In the genomic region with DNA sequence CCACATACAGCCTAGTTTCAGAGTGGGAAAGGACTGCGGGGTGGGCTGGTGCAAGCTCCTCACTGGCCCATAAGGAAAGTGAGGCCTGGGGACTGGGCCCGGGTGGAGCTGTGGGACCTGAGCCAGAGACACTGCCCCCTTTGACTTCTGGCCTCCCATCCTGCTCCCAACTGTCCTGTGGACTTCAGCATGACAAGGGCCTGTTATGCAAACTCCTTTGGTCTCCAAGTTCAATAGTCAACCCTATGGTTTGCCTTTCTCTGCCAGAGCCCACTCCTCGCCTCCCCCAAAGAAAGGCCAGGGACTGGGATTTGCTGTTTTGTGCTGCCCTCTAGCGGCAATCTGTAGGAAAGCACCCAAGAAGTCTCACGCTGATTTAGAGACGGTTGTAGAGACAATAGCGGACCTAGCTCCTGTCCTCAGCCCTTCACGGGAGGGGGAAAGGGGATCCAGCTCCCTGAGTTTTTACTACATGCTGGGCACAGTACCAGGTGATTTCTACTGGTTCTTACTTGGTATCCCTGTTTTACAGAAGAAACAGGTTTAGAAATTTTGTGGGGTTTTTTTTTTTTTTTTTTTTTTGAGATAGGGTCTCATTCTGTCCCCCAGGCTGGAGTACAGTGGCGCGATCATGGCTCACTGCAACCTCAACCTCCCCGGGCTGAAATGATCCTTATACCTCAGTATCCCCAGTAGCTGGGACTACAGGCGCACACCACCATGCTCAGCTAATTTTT, we compare ENCODE assay signal across 9 cellular contexts. TPM values are rescaled to one million over a fixed set of nuclear protein-coding genes. Genes with fewer than 3 reads are reported as not detected.
DNase-seq lines count a peak whose midpoint lies in the region; ATAC-seq and TF ChIP-seq lines count a peak whose summit lies in the region.
"Had no signal": no experiment of that assay in that cellular context is flagged by ENCODE, and none has a peak within 500 bp of the region (broad histone marks: within the 10 kb centered on the region; RNA-seq: fewer than 3 reads in every experiment).

No MANE protein-coding gene starts in this region.

- no peaks in the 10 kb centered on the region for H3K9me2 ChIP-seq in Loucy (replicated peaks; ENCODE audit: low read depth, low read length)

- no peaks in the 10 kb centered on the region for H3K27me3 ChIP-seq in Loucy (ENCODE audit: insufficient read depth, low read length, poor library complexity, severe bottlenecking)
- H3K27me3 ChIP-seq in RWPE2 (ENCODE audit: insufficient read depth, poor library complexity, severe bottlenecking): peaks cover 8% of the 10 kb centered on the region

- peaks cover 5% of the 10 kb centered on the region for H3K4me1 Mint-ChIP-seq in activated T-helper 17 cell treated with anti-CD3 and anti-CD28 coated beads, Interleukin-2, amount 50 U/mL, for 72 hours

- ATAC-seq in RWPE2 (ENCODE audit: low read depth): peak; percentile 41
- ATAC-seq in activated T-helper 17 cell treated with anti-CD3 and anti-CD28 coated beads, Interleukin-2, amount 50 U/mL, for 72 hours (replicated peaks): peak; percentile 27
- ATAC-seq in HG03135 (IDR thresholded peaks at IDR 0.05; ENCODE audit: unreplicated experiment): no peak
- no peak for ATAC-seq in GM18511 (IDR thresholded peaks at IDR 0.05; ENCODE audit: unreplicated experiment)

- TF ChIP-seq CTCF in Loucy (conservative IDR thresholded peaks at IDR 0.05; ENCODE audit: low read length) (peak; percentile 94), RWPE2 (IDR thresholded peaks at IDR 0.05; ENCODE audit: poor library complexity, severe bottlenecking) (peak; percentile 90), foreskin fibroblast (IDR thresholded peaks at IDR 0.05; ENCODE audit: low read depth, low read length) (peak; percentile 77)

- no peak overlapping the region for H2AFZ ChIP-seq in Loucy (ENCODE audit: low read length)

- no peaks in the 10 kb centered on the region for H3K36me3 Mint-ChIP-seq in activated T-helper 17 cell treated with anti-CD3 and anti-CD28 coated beads, Interleukin-2, amount 50 U/mL, for 72 hours (ENCODE audit: low read depth)

- no peaks in the 10 kb centered on the region for H3F3A ChIP-seq in Loucy (ENCODE audit: low read depth)

- no peak overlapping the region for H3K27ac ChIP-seq in RWPE2 (ENCODE audit: poor library complexity, severe bottlenecking)

- no peaks in the 10 kb centered on the region for H4K20me1 ChIP-seq in Loucy (ENCODE audit: insufficient read depth, low read length, poor library complexity, severe bottlenecking)

- no peaks in the 10 kb centered on the region for H3K36me3 ChIP-seq in Loucy (ENCODE audit: insufficient read depth, low read length)
- no peaks in the 10 kb centered on the region for H3K36me3 ChIP-seq in RWPE2 (ENCODE audit: low read depth)

- no peaks in the 10 kb centered on the region for H3K79me2 ChIP-seq in Loucy (ENCODE audit: insufficient read depth, low read length)

- peak overlapping the region; percentile 57 for H3K4me3 Mint-ChIP-seq in activated T-helper 17 cell treated with anti-CD3 and anti-CD28 coated beads, Interleukin-2, amount 50 U/mL, for 72 hours
- H3K4me3 Mint-ChIP-seq: dendritic cell treated with granulocyte-macrophage colony-stimulating factor and Interleukin-4, amounts not matched to agents 40 ng/mL and 50 ng/mL, for 4 days had no signal

- no peak overlapping the region for H3K4me3 ChIP-seq in Loucy (ENCODE audit: low read length, poor library complexity, severe bottlenecking)
- H3K4me3 ChIP-seq in RWPE2 (ENCODE audit: severe bottlenecking): no peak overlapping the region
- no peak overlapping the region for H3K4me3 ChIP-seq in foreskin fibroblast (ENCODE audit: low read depth in 1 of 2, low read length in 2 of 2)

- H3K27me3 Mint-ChIP-seq in activated T-helper 17 cell treated with anti-CD3 and anti-CD28 coated beads, Interleukin-2, amount 50 U/mL, for 72 hours: peaks cover 28% of the 10 kb centered on the region

- H3K9ac ChIP-seq in Loucy (ENCODE audit: low read depth, low read length, poor library complexity, severe bottlenecking): no peak overlapping the region

- no peak overlapping the region for H3K27ac Mint-ChIP-seq in activated T-helper 17 cell treated with anti-CD3 and anti-CD28 coated beads, Interleukin-2, amount 50 U/mL, for 72 hours
- H3K27ac Mint-ChIP-seq: dendritic cell treated with granulocyte-macrophage colony-stimulating factor and Interleukin-4, amounts not matched to agents 40 ng/mL and 50 ng/mL, for 4 days had no signal

- H3K9me3 ChIP-seq in Loucy (ENCODE audit: insufficient read depth, low read depth, low read length) (no peaks in the 10 kb centered on the region), RWPE2 (ENCODE audit: severe bottlenecking) (no peaks in the 10 kb centered on the region)

- H3K9me3 Mint-ChIP-seq in activated T-helper 17 cell treated with anti-CD3 and anti-CD28 coated beads, Interleukin-2, amount 50 U/mL, for 72 hours: no peaks in the 10 kb centered on the region
- H3K9me3 Mint-ChIP-seq: dendritic cell treated with granulocyte-macrophage colony-stimulating factor and Interleukin-4, amounts not matched to agents 40 ng/mL and 50 ng/mL, for 4 days had no signal

- peaks cover 12% of the 10 kb centered on the region for H3K4me1 ChIP-seq in Loucy (ENCODE audit: insufficient read depth, low read length, poor library complexity, severe bottlenecking)
- H3K4me1 ChIP-seq in RWPE2 (ENCODE audit: insufficient read depth, poor library complexity, severe bottlenecking): no peaks in the 10 kb centered on the region

- DNase-seq in EH (ENCODE audit: low read depth): peak; percentile 69
- no peak for DNase-seq in RWPE2 (ENCODE audit: low spot score)
- peak; percentile 32 to 76 for DNase-seq in foreskin fibroblast
- peak; percentile 56 for DNase-seq in pons (ENCODE audit: low spot score)

- H3K4me2 ChIP-seq in Loucy (ENCODE audit: low read depth, low read length, poor library complexity, severe bottlenecking): no peak overlapping the region

RNA-seq across cellular contexts. Expression of a gene that starts 1.2 kb away (rescaled TPM):
- total RNA-seq in activated T-helper 17 cell treated with anti-CD3 and anti-CD28 coated beads, Interleukin-2, amount 50 U/mL, for 72 hours: 1 to 10 TPM; 1.9 to 7.4 TPM

RNA-seq across cellular contexts. Expression of a gene that starts 9.3 kb away (rescaled TPM):
- not detected for total RNA-seq in activated T-helper 17 cell treated with anti-CD3 and anti-CD28 coated beads, Interleukin-2, amount 50 U/mL, for 72 hours

RNA-seq across cellular contexts. Expression of a gene that starts 21.4 kb away (rescaled TPM):
- total RNA-seq in activated T-helper 17 cell treated with anti-CD3 and anti-CD28 coated beads, Interleukin-2, amount 50 U/mL, for 72 hours: 1 to 10 TPM in 1 of 2 donors, under 1 TPM in 1; 0.19 to 1.0 TPM

RNA-seq across cellular contexts. Expression of a gene that starts 33.3 kb away (rescaled TPM):
- total RNA-seq in activated T-helper 17 cell treated with anti-CD3 and anti-CD28 coated beads, Interleukin-2, amount 50 U/mL, for 72 hours: 1,000 to 10,000 TPM; 2,200 to 3,862 TPM

RNA-seq across cellular contexts. Expression of a gene that starts 36.2 kb away (rescaled TPM):
- total RNA-seq in activated T-helper 17 cell treated with anti-CD3 and anti-CD28 coated beads, Interleukin-2, amount 50 U/mL, for 72 hours: 100 to 1,000 TPM in 1 of 2 donors, 10 to 100 TPM in 1; 77.9 to 116 TPM

Comparison
In these comparisons a context has a peak if more than half of its experiments do, and no peak if none do; other contexts are left out.
1. ATAC-seq: peak in RWPE2 (single experiment) and activated T-helper 17 cell treated with anti-CD3 and anti-CD28 coated beads, Interleukin-2, amount 50 U/mL, for 72 hours (single experiment); none in HG03135 (single experiment) and GM18511 (single experiment).
2. Peak in every context shown above with its lines, with median percentiles within 50 percentile points of each other: CTCF ChIP-seq.